Comparison of ENCODE assay signal across 10 cellular contexts in the genomic region with DNA sequence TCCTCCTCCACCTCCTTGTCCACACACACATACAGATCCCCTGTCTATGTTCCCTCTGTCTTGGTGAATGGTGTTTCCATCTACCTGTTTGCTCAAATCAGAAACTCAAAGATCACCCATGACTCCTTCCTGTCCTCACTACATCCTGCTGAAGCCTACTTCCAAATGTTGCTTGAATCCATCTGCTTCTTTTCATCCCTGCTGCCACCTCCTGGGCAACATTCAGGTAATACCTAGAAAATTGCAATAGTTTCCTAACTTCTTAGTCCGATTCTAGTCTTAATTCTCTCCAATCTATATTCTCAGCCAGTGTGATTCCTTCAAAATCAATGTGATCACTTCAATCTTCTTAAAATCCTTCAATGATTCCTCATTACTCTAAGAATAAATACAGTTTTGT.
DNase-seq lines count a peak whose midpoint lies in the region; ATAC-seq and TF ChIP-seq lines count a peak whose summit lies in the region.
"Had no signal": no experiment of that assay in that cellular context is flagged by ENCODE, and none has a peak within 500 bp of the region (broad histone marks: within the 10 kb centered on the region; RNA-seq: fewer than 3 reads in every experiment).

No MANE protein-coding gene starts in this region.

- DNase-seq in ELR (ENCODE audit: low read depth) (peak; percentile 69), NB4 (ENCODE audit: low read depth) (peak; percentile 19), chondrocyte (ENCODE audit: low spot score) (no peak), NOMO-1 treated with dmso at 0.1 percent for 144 hours (lab: John Stamatoyannopoulos, UW; ENCODE audit: unreplicated experiment) (no peak)
- no peak for DNase-seq in activated CD8-positive, alpha-beta memory T cell treated with anti-CD3 and anti-CD28 coated beads, Interleukin-2, amount 50 U/mL, for 4 hours
- DNase-seq: dorsolateral prefrontal cortex, tibial artery had no signal

- H2AFZ ChIP-seq in neural cell (ENCODE audit: low read depth, low read length): no peak overlapping the region

- no peaks in the 10 kb centered on the region for H3F3A ChIP-seq in neural cell (ENCODE audit: insufficient read depth, low read length, poor library complexity, severe bottlenecking)

- H3K9me3 Mint-ChIP-seq in chondrocyte (ENCODE audit: low read depth): no peaks in the 10 kb centered on the region

- H3K4me3 ChIP-seq in NB4 (ENCODE audit: low read depth, low read length) (no peak overlapping the region), neural cell (ENCODE audit: low read length) (no peak overlapping the region)
- H3K4me3 ChIP-seq: dorsolateral prefrontal cortex, tibial artery had no signal

- H3K36me3 ChIP-seq in neural cell (ENCODE audit: insufficient read depth, low read length): no peaks in the 10 kb centered on the region
- H3K36me3 ChIP-seq: tibial artery had no signal

- no peaks in the 10 kb centered on the region for H3K79me2 ChIP-seq in neural cell (replicated peaks; ENCODE audit: insufficient read depth, low read length)

- H3K27me3 ChIP-seq in neural cell (ENCODE audit: insufficient read depth, low read depth, low read length): no peaks in the 10 kb centered on the region
- H3K27me3 ChIP-seq: dorsolateral prefrontal cortex, tibial artery had no signal

- H3K27me3 Mint-ChIP-seq in chondrocyte (ENCODE audit: low read depth): no peaks in the 10 kb centered on the region

- TF ChIP-seq CTCF in NB4 (IDR thresholded peaks at IDR 0.05; ENCODE audit: low read depth, low read length) (no peak), chondrocyte (IDR thresholded peaks at IDR 0.05) (peak; percentile 67), neural cell (IDR thresholded peaks at IDR 0.05; ENCODE audit: poor library complexity, severe bottlenecking) (no peak)

- ATAC-seq in HG03342 (IDR thresholded peaks at IDR 0.05; ENCODE audit: unreplicated experiment): no peak
- no peak for ATAC-seq in GM21529 (IDR thresholded peaks at IDR 0.05; ENCODE audit: unreplicated experiment)

- peaks cover 14% of the 10 kb centered on the region for H3K4me1 Mint-ChIP-seq in chondrocyte (ENCODE audit: low read depth)

- no peak overlapping the region for H3K27ac Mint-ChIP-seq in chondrocyte (ENCODE audit: unreplicated experiment)

- no peak for TF ChIP-seq EP300 in neural cell (conservative IDR thresholded peaks at IDR 0.05; ENCODE audit: poor library complexity, severe bottlenecking)

- no peaks in the 10 kb centered on the region for H3K9me2 ChIP-seq in neural cell (ENCODE audit: insufficient read depth, low read length)

- H3K4me2 ChIP-seq in neural cell (ENCODE audit: low read length): no peak overlapping the region

- no peaks in the 10 kb centered on the region for H4K20me1 ChIP-seq in neural cell (ENCODE audit: insufficient read depth)

- H3K36me3 Mint-ChIP-seq in chondrocyte (ENCODE audit: low read depth): no peaks in the 10 kb centered on the region

- TF ChIP-seq RAD21 in neural cell (conservative IDR thresholded peaks at IDR 0.05): peak; percentile 40

- TF ChIP-seq POLR2A in NB4 (IDR thresholded peaks at IDR 0.05; ENCODE audit: extremely low read depth, insufficient read length): no peak

- no peak overlapping the region for H3K9ac ChIP-seq in neural cell (ENCODE audit: low read length)

- H3K4me3 Mint-ChIP-seq in chondrocyte (ENCODE audit: unreplicated experiment): no peak overlapping the region

- no peaks in the 10 kb centered on the region for H3K9me3 ChIP-seq in neural cell (ENCODE audit: low read length)
- H3K9me3 ChIP-seq: tibial artery had no signal

- H3K27ac ChIP-seq in neural cell (ENCODE audit: low read length): no peak overlapping the region
- H3K27ac ChIP-seq: dorsolateral prefrontal cortex, tibial artery had no signal

TF ChIP-seq in neural cell, 6 proteins besides CTCF, POLR2A, EP300 and RAD21:
- TF ChIP-seq EZH2 (IDR thresholded peaks at IDR 0.05; ENCODE audit: borderline replicate concordance, insufficient read depth, low read length, poor library complexity, severe bottlenecking) (no peak), SMC3 (conservative IDR thresholded peaks at IDR 0.05; ENCODE audit: poor library complexity) (peak; percentile 48), TAF1 (IDR thresholded peaks at IDR 0.05; ENCODE audit: low read depth) (no peak)

Comparison
In these comparisons a context has a peak if more than half of its experiments do, and no peak if none do; other contexts are left out.
1. DNase-seq: peak in ELR (single experiment) and NB4 (single experiment); none in chondrocyte (single experiment), NOMO-1 treated with dmso at 0.1 percent for 144 hours (single experiment) and activated CD8-positive, alpha-beta memory T cell treated with anti-CD3 and anti-CD28 coated beads, Interleukin-2, amount 50 U/mL, for 4 hours (single experiment).